Comparison of ENCODE assay signal across 20 cellular contexts in genomic region chr5:669842-670395, GRCh38. TPM values are rescaled to one million over a fixed set of nuclear protein-coding genes. Genes with fewer than 3 reads are reported as not detected.
DNase-seq lines count a peak whose midpoint lies in the region; ATAC-seq and TF ChIP-seq lines count a peak whose summit lies in the region.
"Had no signal": no experiment of that assay in that cellular context is flagged by ENCODE, and none has a peak within 500 bp of the region (broad histone marks: within the 10 kb centered on the region; RNA-seq: fewer than 3 reads in every experiment).

No MANE protein-coding gene starts in this region.

- no peak overlapping the region for H3K27ac ChIP-seq in lower lobe of right lung
- H3K27ac ChIP-seq: neutrophil, vagina had no signal

- H3K4me1 Mint-ChIP-seq in activated naive CD8-positive, alpha-beta T cell treated with anti-CD3 and anti-CD28 coated beads, Interleukin-2, amount 10 ng/mL, durations not matched to agents 7 days and 5 days: peaks cover 3% of the 10 kb centered on the region
- H3K4me1 Mint-ChIP-seq in activated naive CD8-positive, alpha-beta T cell treated with anti-CD3 and anti-CD28 coated beads for 36 hours: peaks cover 8% of the 10 kb centered on the region
- H3K4me1 Mint-ChIP-seq in type B pancreatic cell (ENCODE audit: unreplicated experiment) (peaks cover 6% of the 10 kb centered on the region), CD14-positive monocyte (peaks cover 4% of the 10 kb centered on the region)

- H3K9me3 Mint-ChIP-seq in activated naive CD8-positive, alpha-beta T cell treated with anti-CD3 and anti-CD28 coated beads, Interleukin-2, amount 10 ng/mL, durations not matched to agents 7 days and 5 days: no peaks in the 10 kb centered on the region
- no peaks in the 10 kb centered on the region for H3K9me3 Mint-ChIP-seq in activated naive CD8-positive, alpha-beta T cell treated with anti-CD3 and anti-CD28 coated beads for 36 hours
- H3K9me3 Mint-ChIP-seq in type B pancreatic cell (no peaks in the 10 kb centered on the region), CD14-positive monocyte (peaks cover 0 to 2% (median 0%) of the 10 kb centered on the region in 7 donors)
- H3K9me3 Mint-ChIP-seq: activated B cell treated with CpG ODN at 0.5 μM for 24 hours; activated CD4-positive, alpha-beta memory T cell treated with anti-CD3 and anti-CD28 coated beads for 36 hours; activated naive CD4-positive, alpha-beta T cell treated with anti-CD3 and anti-CD28 coated beads, Interleukin-2, amount 10 ng/mL, durations not matched to agents 7 days and 5 days; CD4-positive, alpha-beta T cell; endodermal cell had no signal

- peaks cover 14% of the 10 kb centered on the region for H3K36me3 ChIP-seq in lower lobe of right lung

- peaks cover 35% of the 10 kb centered on the region for H3K4me1 ChIP-seq in lower lobe of right lung

- no peaks in the 10 kb centered on the region for H3K9me3 ChIP-seq in lower lobe of right lung
- H3K9me3 ChIP-seq: HAP-1, neutrophil, vagina had no signal

- peaks cover 2% of the 10 kb centered on the region for H3K36me3 Mint-ChIP-seq in activated naive CD8-positive, alpha-beta T cell treated with anti-CD3 and anti-CD28 coated beads, Interleukin-2, amount 10 ng/mL, durations not matched to agents 7 days and 5 days
- peaks cover 5% of the 10 kb centered on the region for H3K36me3 Mint-ChIP-seq in activated naive CD8-positive, alpha-beta T cell treated with anti-CD3 and anti-CD28 coated beads for 36 hours
- H3K36me3 Mint-ChIP-seq in type B pancreatic cell (peaks cover 5% of the 10 kb centered on the region), CD14-positive monocyte (peaks cover 6 to 8% of the 10 kb centered on the region in 2 donors)

- H3K4me3 ChIP-seq in lower lobe of right lung: no peak overlapping the region
- H3K4me3 ChIP-seq: HAP-1, vagina had no signal

- intact Hi-C loops in lower lobe of right lung (cut with DNase I) (no loop called here), CD14-positive monocyte (cut with micrococcal nuclease) (loop anchor here (5.0 to 10.0 kb wide), 2 partner anchors 232 to 235 kb away; no protein-coding TSS in a partner anchor), left colon (cut with DNase I, micrococcal nuclease) (loop anchor here in 1 of 2 donors (5.0 kb wide), 1 partner anchor 232 kb away; no protein-coding TSS in a partner anchor)

- H3K4me3 Mint-ChIP-seq in activated naive CD8-positive, alpha-beta T cell treated with anti-CD3 and anti-CD28 coated beads, Interleukin-2, amount 10 ng/mL, durations not matched to agents 7 days and 5 days: no peak overlapping the region
- no peak overlapping the region for H3K4me3 Mint-ChIP-seq in activated naive CD8-positive, alpha-beta T cell treated with anti-CD3 and anti-CD28 coated beads for 36 hours
- no peak overlapping the region for H3K4me3 Mint-ChIP-seq in type B pancreatic cell
- no peak overlapping the region for H3K4me3 Mint-ChIP-seq in CD14-positive monocyte
- H3K4me3 Mint-ChIP-seq: activated B cell treated with CpG ODN at 0.5 μM for 24 hours; activated CD4-positive, alpha-beta memory T cell treated with anti-CD3 and anti-CD28 coated beads for 36 hours; activated naive CD4-positive, alpha-beta T cell treated with anti-CD3 and anti-CD28 coated beads, Interleukin-2, amount 10 ng/mL, durations not matched to agents 7 days and 5 days; CD4-positive, alpha-beta T cell; endodermal cell had no signal

- H3K27me3 Mint-ChIP-seq in activated naive CD8-positive, alpha-beta T cell treated with anti-CD3 and anti-CD28 coated beads, Interleukin-2, amount 10 ng/mL, durations not matched to agents 7 days and 5 days: peaks cover 5% of the 10 kb centered on the region
- H3K27me3 Mint-ChIP-seq in activated naive CD8-positive, alpha-beta T cell treated with anti-CD3 and anti-CD28 coated beads for 36 hours: peaks cover 10% of the 10 kb centered on the region
- H3K27me3 Mint-ChIP-seq in type B pancreatic cell (peaks cover 5% of the 10 kb centered on the region), CD14-positive monocyte (ENCODE audit: low read depth in 3 of 3) (peaks cover 3 to 38% (median 10%) of the 10 kb centered on the region in 3 donors)

- ATAC-seq in activated naive CD8-positive, alpha-beta T cell treated with anti-CD3 and anti-CD28 coated beads, Interleukin-2, amount 10 ng/mL, durations not matched to agents 7 days and 5 days (ENCODE audit: low read depth): no peak
- ATAC-seq in lower lobe of right lung: no peak
- ATAC-seq in left colon: no peak
- ATAC-seq: SK-N-SH treated with all-trans-retinoic acid at 6 μM for 48 hours had no signal

- DNase-seq in activated naive CD8-positive, alpha-beta T cell treated with anti-CD3 and anti-CD28 coated beads, Interleukin-2, amount 10 ng/mL, durations not matched to agents 7 days and 5 days: peak; percentile 28
- DNase-seq in activated naive CD8-positive, alpha-beta T cell treated with anti-CD3 and anti-CD28 coated beads for 36 hours: no peak
- DNase-seq in amniotic epithelial cell (ENCODE audit: low read depth): peak; percentile 10
- DNase-seq in lower lobe of right lung: peak; percentile 44
- DNase-seq in type B pancreatic cell (ENCODE audit: extremely low spot score, unreplicated experiment): peak; percentile 68
- no peak for DNase-seq in CD14-positive monocyte (ENCODE audit: low spot score)
- DNase-seq in NCI-H446 (lab: John Stamatoyannopoulos, UW): no peak
- no peak for DNase-seq in left colon
- DNase-seq: NCI-H1092 treated with DMSO at 0.1 percent for 48 hours, NCI-H2029 treated with DMSO at 0.1 percent for 48 hours, NCI-H446 treated with DMSO at 0.1 percent for 48 hours had no signal

- no peaks in the 10 kb centered on the region for H3K27me3 ChIP-seq in lower lobe of right lung (ENCODE audit: low read depth)
- H3K27me3 ChIP-seq: vagina had no signal

- TF ChIP-seq CTCF in lower lobe of right lung (IDR thresholded peaks at IDR 0.05): no peak
- no peak for TF ChIP-seq CTCF in type B pancreatic cell (conservative IDR thresholded peaks at IDR 0.05)
- TF ChIP-seq CTCF in CD14-positive monocyte (IDR thresholded peaks at IDR 0.05): no peak

- POLR2A ChIA-PET in activated naive CD8-positive, alpha-beta T cell treated with anti-CD3 and anti-CD28 coated beads, Interleukin-2, amount 10 ng/mL, durations not matched to agents 7 days and 5 days (lab: Charles Lee): no interaction called here

- H3K27ac Mint-ChIP-seq in activated naive CD8-positive, alpha-beta T cell treated with anti-CD3 and anti-CD28 coated beads, Interleukin-2, amount 10 ng/mL, durations not matched to agents 7 days and 5 days: no peak overlapping the region
- no peak overlapping the region for H3K27ac Mint-ChIP-seq in activated naive CD8-positive, alpha-beta T cell treated with anti-CD3 and anti-CD28 coated beads for 36 hours
- no peak overlapping the region for H3K27ac Mint-ChIP-seq in type B pancreatic cell
- no peak overlapping the region for H3K27ac Mint-ChIP-seq in CD14-positive monocyte
- H3K27ac Mint-ChIP-seq: activated B cell treated with CpG ODN at 0.5 μM for 24 hours; activated CD4-positive, alpha-beta memory T cell treated with anti-CD3 and anti-CD28 coated beads for 36 hours; activated naive CD4-positive, alpha-beta T cell treated with anti-CD3 and anti-CD28 coated beads, Interleukin-2, amount 10 ng/mL, durations not matched to agents 7 days and 5 days; CD4-positive, alpha-beta T cell; endodermal cell had no signal

RNA-seq across cellular contexts. Expression of gene TPPP, which starts 23.2 kb away (rescaled TPM):
- total RNA-seq in activated naive CD8-positive, alpha-beta T cell treated with anti-CD3 and anti-CD28 coated beads, Interleukin-2, amount 10 ng/mL, durations not matched to agents 7 days and 5 days: under 1 TPM; 0.40 to 0.55 TPM
- total RNA-seq in activated naive CD8-positive, alpha-beta T cell treated with anti-CD3 and anti-CD28 coated beads for 36 hours: under 1 TPM in 1 of 2 experiments, not detected in 1; 0.08 TPM
- total RNA-seq in lower lobe of right lung: 16.2 TPM
- 3.6 and 5.0 TPM in 2 replicates for total RNA-seq in type B pancreatic cell (ENCODE audit: low replicate concordance)
- polyA plus RNA-seq in CD14-positive monocyte: under 1 TPM; 0.02 to 0.06 TPM
- 1 to 10 TPM; 3.9 to 6.3 TPM for total RNA-seq in left colon

RNA-seq across cellular contexts. Expression of gene CEP72, which starts 57.8 kb away (rescaled TPM):
- 10 to 100 TPM; 33.8 to 35.7 TPM for total RNA-seq in activated naive CD8-positive, alpha-beta T cell treated with anti-CD3 and anti-CD28 coated beads, Interleukin-2, amount 10 ng/mL, durations not matched to agents 7 days and 5 days
- 10 to 100 TPM; 21.9 to 23.8 TPM for total RNA-seq in activated naive CD8-positive, alpha-beta T cell treated with anti-CD3 and anti-CD28 coated beads for 36 hours
- total RNA-seq in lower lobe of right lung: 10.6 TPM
- total RNA-seq in type B pancreatic cell (ENCODE audit: low replicate concordance): 14.2 and 27.8 TPM in 2 replicates
- under 1 TPM; 0.13 to 0.24 TPM for polyA plus RNA-seq in CD14-positive monocyte
- 1 to 10 TPM; 4.1 to 8.2 TPM for total RNA-seq in left colon

Comparison
In these comparisons a context has a peak if more than half of its experiments do, and no peak if none do; other contexts are left out.
1. DNase-seq: peak in activated naive CD8-positive, alpha-beta T cell treated with anti-CD3 and anti-CD28 coated beads, Interleukin-2, amount 10 ng/mL, durations not matched to agents 7 days and 5 days (single experiment), amniotic epithelial cell (single experiment), lower lobe of right lung (single experiment) and type B pancreatic cell (single experiment); none in activated naive CD8-positive, alpha-beta T cell treated with anti-CD3 and anti-CD28 coated beads for 36 hours (single experiment), CD14-positive monocyte (single experiment), NCI-H446 (0 of 2) and left colon (0 of 2).